Comparison of ENCODE assay signal across 8 cellular contexts in genomic region chr10:43648392-43649148, GRCh38. TPM values are rescaled to one million over a fixed set of nuclear protein-coding genes. Genes with fewer than 3 reads are reported as not detected.
DNase-seq lines count a peak whose midpoint lies in the region; ATAC-seq lines count a peak whose summit lies in the region.

Gene ZNF32, minus strand, starts transcription at chr10:43648881. Its CDS starts 2,748 bp downstream, at chr10:43646133.

- peak within 1 kb of the TSS; percentile 92 for H3K27ac ChIP-seq in cingulate gyrus (ENCODE audit: low read depth, low read length)

- intact Hi-C loops in left colon (cut with DNase I, micrococcal nuclease) = no loop called here

- DNase-seq in AG08396 (ENCODE audit: low spot score) (peak; percentile 96), NCI-H345 (lab: John Stamatoyannopoulos, UW) (peak; percentile 81), left colon (peak; percentile 76 to 87)
- DNase-seq in activated CD4-positive, alpha-beta T cell treated with anti-CD3 and anti-CD28 coated beads for 48 hours = peak; percentile 87
- DNase-seq in stimulated activated CD4-positive, alpha-beta T cell treated with anti-CD3 and anti-CD28 coated beads, Interleukin-1b, Interleukin-23, amount 100 ng/mL, for 24 hours (ENCODE audit: low read depth in 4 of 4, low spot score in 1 of 4) = peak; percentile 53 to 74 (median 68)

- ATAC-seq in GM18868 (IDR thresholded peaks at IDR 0.05; ENCODE audit: unreplicated experiment) (peak; percentile 99), HG03097 (IDR thresholded peaks at IDR 0.05; ENCODE audit: low FRiP score, unreplicated experiment) (peak; percentile 100), left colon (peak; percentile 99)

RNA-seq across cellular contexts. Expression of gene ZNF32, which starts in this region (rescaled TPM):
- total RNA-seq in left colon = 10 to 100 TPM; 10.7 to 18.1 TPM

Comparison
In these comparisons a context has a peak if more than half of its experiments do, and no peak if none do; other contexts are left out.
1. Peak in every context shown above with its lines: DNase-seq, ATAC-seq and H3K27ac ChIP-seq.